ENCODE assay signal across 1 cellular context in genomic region chr3:49411968-49412631, GRCh38.
TF ChIP-seq lines count a peak whose summit lies in the region.

Gene RHOA (minus strand): TSS chr3:49411976. CDS start chr3:49375589, 36,387 bp downstream.
Gene TCTA (plus strand): TSS chr3:49412423. CDS start chr3:49412427, 4 bp downstream.

TF ChIP-seq in HepG2, 621 proteins besides CTCF, POLR2A, EP300 and RAD21 (continued from another document and continues in another):
- no peak for TF ChIP-seq AKNA (CRISPR knock-in tag; IDR thresholded peaks at IDR 0.05; ENCODE audit: borderline replicate concordance)
- peak; percentile 79; the same call in 1 of the 2 replicates for TF ChIP-seq ZBTB26 (CRISPR knock-in tag; IDR thresholded peaks at IDR 0.05; ENCODE audit: borderline replicate concordance)
- no peak for TF ChIP-seq ZNF468 (CRISPR knock-in tag; IDR thresholded peaks at IDR 0.05)
- TF ChIP-seq USF2 (IDR thresholded peaks at IDR 0.05; ENCODE audit: low read depth, low read length): no peak
- no peak; the same call in 1 of the 2 replicates for TF ChIP-seq USF2 (CRISPR knock-in tag; IDR thresholded peaks at IDR 0.05; ENCODE audit: borderline replicate concordance)
- no peak for TF ChIP-seq ATAD3A (CRISPR knock-in tag; IDR thresholded peaks at IDR 0.05)
- TF ChIP-seq ZMYM4 (CRISPR knock-in tag; IDR thresholded peaks at IDR 0.05): peak; percentile 92
- TF ChIP-seq FOXP4 (CRISPR knock-in tag; IDR thresholded peaks at IDR 0.05): no peak
- no peak for TF ChIP-seq ZNF557 (CRISPR knock-in tag; IDR thresholded peaks at IDR 0.05)
- peak; percentile 65; the same call in 1 of the 2 replicates for TF ChIP-seq ZNF263 (CRISPR knock-in tag; IDR thresholded peaks at IDR 0.05)
- 0 out of 2 replicates have a peak, but pooled peaks have one; percentile 35 for TF ChIP-seq ZNF567 (CRISPR knock-in tag; IDR thresholded peaks at IDR 0.05; ENCODE audit: borderline replicate concordance)
- TF ChIP-seq ZNF564 (CRISPR knock-in tag; IDR thresholded peaks at IDR 0.05): no peak
- peak; percentile 85 for TF ChIP-seq ARID2 (CRISPR knock-in tag; IDR thresholded peaks at IDR 0.05; ENCODE audit: borderline replicate concordance)
- peak; percentile 72; the same call in 1 of the 2 replicates for TF ChIP-seq TARDBP (CRISPR knock-in tag; IDR thresholded peaks at IDR 0.05)
- TF ChIP-seq ZNF138 (CRISPR knock-in tag; IDR thresholded peaks at IDR 0.05; ENCODE audit: low read depth): no peak; the same call in 1 of the 2 replicates
- TF ChIP-seq HNRNPL (IDR thresholded peaks at IDR 0.05; ENCODE audit: low read depth, low read length): 0 out of 2 replicates have a peak, but pooled peaks have one; percentile 47
- TF ChIP-seq IKZF4 (CRISPR knock-in tag; IDR thresholded peaks at IDR 0.05; ENCODE audit: borderline replicate concordance, low read depth, not compliant biosample characterization): no peak
- TF ChIP-seq HNRNPUL1 (IDR thresholded peaks at IDR 0.05; ENCODE audit: low read depth, low read length): no peak
- TF ChIP-seq GABPB1 (CRISPR knock-in tag; IDR thresholded peaks at IDR 0.05): peak; percentile 79
- no peak for TF ChIP-seq ZBTB7A (CRISPR knock-in tag; IDR thresholded peaks at IDR 0.05)
- no peak for TF ChIP-seq ZNF512 (CRISPR knock-in tag; IDR thresholded peaks at IDR 0.05)
- TF ChIP-seq RFXANK (CRISPR knock-in tag; IDR thresholded peaks at IDR 0.05): 0 out of 2 replicates have a peak, but pooled peaks have one; percentile 47
- no peak for TF ChIP-seq AGO1 (IDR thresholded peaks at IDR 0.05; ENCODE audit: low read depth, low read length, poor library complexity, severe bottlenecking)
- no peak for TF ChIP-seq MAZ (IDR thresholded peaks at IDR 0.05; ENCODE audit: borderline replicate concordance, low read depth, low read length)
- TF ChIP-seq MAZ (CRISPR knock-in tag; IDR thresholded peaks at IDR 0.05; ENCODE audit: low read depth): peak; percentile 82
- TF ChIP-seq NCOA5 (CRISPR knock-in tag; IDR thresholded peaks at IDR 0.05): no peak
- no peak for TF ChIP-seq ZNF343 (CRISPR knock-in tag; IDR thresholded peaks at IDR 0.05)
- TF ChIP-seq FOXP1 (IDR thresholded peaks at IDR 0.05): no peak
- TF ChIP-seq FOXP1 (CRISPR knock-in tag; IDR thresholded peaks at IDR 0.05): no peak
- TF ChIP-seq ZNF224 (CRISPR knock-in tag; IDR thresholded peaks at IDR 0.05): peak; percentile 54; the same call in 1 of the 2 replicates
- TF ChIP-seq ZNF550 (CRISPR knock-in tag; IDR thresholded peaks at IDR 0.05; ENCODE audit: borderline replicate concordance): peak; percentile 51; the same call in 1 of the 2 replicates
- no peak for TF ChIP-seq FUBP1 (CRISPR knock-in tag; IDR thresholded peaks at IDR 0.05; ENCODE audit: borderline replicate concordance)
- TF ChIP-seq JDP2 (CRISPR knock-in tag; IDR thresholded peaks at IDR 0.05; ENCODE audit: borderline replicate concordance): no peak
- TF ChIP-seq ZNF629 (CRISPR knock-in tag; conservative IDR thresholded peaks at IDR 0.05): no peak; the same call in 1 of the 2 replicates
- no peak for TF ChIP-seq ZNF296 (CRISPR knock-in tag; conservative IDR thresholded peaks at IDR 0.05)
- peak; percentile 87 for TF ChIP-seq YY1 (IDR thresholded peaks at IDR 0.05; ENCODE audit: insufficient read depth, insufficient replicate concordance, low read depth, low read length)
- no peak for TF ChIP-seq NR3C1 (CRISPR knock-in tag; IDR thresholded peaks at IDR 0.05)
- TF ChIP-seq NCOA2 (CRISPR knock-in tag; IDR thresholded peaks at IDR 0.05): peak; percentile 10; the same call in 1 of the 2 replicates
- no peak; the same call in 1 of the 2 replicates for TF ChIP-seq ZNF543 (CRISPR knock-in tag; IDR thresholded peaks at IDR 0.05)
- TF ChIP-seq KDM3A (CRISPR knock-in tag; IDR thresholded peaks at IDR 0.05; ENCODE audit: low read depth): peak; percentile 53; the same call in 1 of the 2 replicates
- TF ChIP-seq MAFF (IDR thresholded peaks at IDR 0.05; ENCODE audit: low read depth, low read length): no peak
- no peak; the same call in 1 of the 2 replicates for TF ChIP-seq ZNF142 (CRISPR knock-in tag; IDR thresholded peaks at IDR 0.05)
